ENCODE assay signal across 9 cellular contexts in genomic region chr16:22813946-22814325, GRCh38. TPM values are rescaled to one million over a fixed set of nuclear protein-coding genes. Genes with fewer than 3 reads are reported as not detected.
DNase-seq lines count a peak whose midpoint lies in the region; ATAC-seq, FAIRE-seq and TF ChIP-seq lines count a peak whose summit lies in the region.
"Had no signal": no experiment of that assay in that cellular context is flagged by ENCODE, and none has a peak within 500 bp of the region (broad histone marks: within the 10 kb centered on the region; RNA-seq: fewer than 3 reads in every experiment).

Gene HS3ST2 (plus strand): TSS chr16:22814162. CDS start chr16:22814611, 449 bp downstream.

- no peak for TF ChIP-seq POLR2A in right lobe of liver (IDR thresholded peaks at IDR 0.05)
- TF ChIP-seq POLR2A in HepG2 (IDR thresholded peaks at IDR 0.05; ENCODE audit: insufficient read depth in 1 of 2, low read depth in 2 of 2, low read length in 2 of 2), result no peak

- H2AFZ ChIP-seq in HepG2 (ENCODE audit: low read length), result no peak within 1 kb of the TSS

- H3K9me3 ChIP-seq in right lobe of liver (no peaks in the 10 kb centered on the region), HepG2 (ENCODE audit: low read length) (no peaks in the 10 kb centered on the region), lung (ENCODE audit: control insufficient read depth in 2 of 2, insufficient read depth in 1 of 2, low read length in 1 of 2) (peaks cover 0 to 16% of the 10 kb centered on the region in 2 donors), aorta (ENCODE audit: control insufficient read depth, low read length) (no peaks in the 10 kb centered on the region)

- 0% methylated on average over 1 of the region's 49 CpGs for WGBS in right lobe of liver (ENCODE audit: insufficient coverage, low coverage, low lambda C conversion rate, missing lambda C conversion rate)
- 80% methylated on average over 47 of the region's 49 CpGs for WGBS in HepG2 (ENCODE audit: low lambda C conversion rate)
- WGBS in lung, 2 donors, result 2 to 4% methylated on average over 44 to 49 of the region's 49 CpGs
- 0 to 1% methylated on average over 34 to 49 of the region's 49 CpGs for WGBS in aorta, 2 donors

- FAIRE-seq in HepG2 (lab: Jason Lieb, UNC), result no peak
- FAIRE-seq: G401.6 had no signal

- no peak within 1 kb of the TSS for H3K4me2 ChIP-seq in HepG2 (ENCODE audit: low read depth, low read length)

- CTCF ChIA-PET in HepG2 (lab: Yijun Ruan, JAX; ENCODE audit: low intra/inter-chr PET ratio, low total read pairs), result no interaction called here

- intact Hi-C loops in right lobe of liver (cut with DNase I) (no loop called here), HepG2 (cut with micrococcal nuclease; ENCODE audit: unreplicated experiment) (no loop called here), aorta (cut with DNase I) (no loop called here)
- intact Hi-C loops in dendritic cell treated with granulocyte-macrophage colony-stimulating factor and Interleukin-4, amounts not matched to agents 40 ng/mL and 50 ng/mL, for 4 days (cut with micrococcal nuclease), result no loop called here

- no peak for TF ChIP-seq EP300 in HepG2 (IDR thresholded peaks at IDR 0.05; ENCODE audit: low read depth in 2 of 2, low read length in 2 of 2)
- TF ChIP-seq EP300 in HepG2 (CRISPR knock-in tag; IDR thresholded peaks at IDR 0.05; ENCODE audit: borderline replicate concordance), result no peak

- H3K4me1 ChIP-seq in right lobe of liver, result peaks cover 0 to 14% (median 0%) of the 10 kb centered on the region in 4 donors
- H3K4me1 ChIP-seq in HepG2 (ENCODE audit: insufficient read depth, low read length), result no peaks in the 10 kb centered on the region
- peaks cover 0 to 17% of the 10 kb centered on the region in 2 donors for H3K4me1 ChIP-seq in lung (ENCODE audit: control insufficient read depth in 2 of 2, insufficient read depth in 2 of 2, low read length in 2 of 2)
- H3K4me1 ChIP-seq in aorta (ENCODE audit: control insufficient read depth in 1 of 2, insufficient read depth in 2 of 2, low read length in 2 of 2), result no peaks in the 10 kb centered on the region

- peaks cover 4% of the 10 kb centered on the region for H3K9me3 Mint-ChIP-seq in dendritic cell treated with granulocyte-macrophage colony-stimulating factor and Interleukin-4, amounts not matched to agents 40 ng/mL and 50 ng/mL, for 4 days

- H3K36me3 Mint-ChIP-seq in dendritic cell treated with granulocyte-macrophage colony-stimulating factor and Interleukin-4, amounts not matched to agents 40 ng/mL and 50 ng/mL, for 4 days (ENCODE audit: low read depth), result no peaks in the 10 kb centered on the region

- no peaks in the 10 kb centered on the region for H3K79me2 ChIP-seq in HepG2 (ENCODE audit: insufficient read depth, low read length)

- peaks cover 11% of the 10 kb centered on the region for H3K4me1 Mint-ChIP-seq in dendritic cell treated with granulocyte-macrophage colony-stimulating factor and Interleukin-4, amounts not matched to agents 40 ng/mL and 50 ng/mL, for 4 days (ENCODE audit: low read depth)

- H4K20me1 ChIP-seq in HepG2 (ENCODE audit: insufficient read depth, low read length), result no peaks in the 10 kb centered on the region; the same call in 1 of the 2 replicates

- peak within 1 kb of the TSS; percentile 73 for H3K4me3 Mint-ChIP-seq in dendritic cell treated with granulocyte-macrophage colony-stimulating factor and Interleukin-4, amounts not matched to agents 40 ng/mL and 50 ng/mL, for 4 days

- TF ChIP-seq CTCF in right lobe of liver (IDR thresholded peaks at IDR 0.05), result peak in 2 of 4 donors; percentile 16 to 24
- no peak for TF ChIP-seq CTCF in HepG2 (CRISPR knock-in tag; IDR thresholded peaks at IDR 0.05)
- TF ChIP-seq CTCF in lung (IDR thresholded peaks at IDR 0.05; ENCODE audit: control extremely low read depth, extremely low read depth), result no peak
- TF ChIP-seq CTCF in GM20000 (IDR thresholded peaks at IDR 0.05; ENCODE audit: extremely low read depth, missing control alignments), result no peak

- H3K27ac Mint-ChIP-seq in dendritic cell treated with granulocyte-macrophage colony-stimulating factor and Interleukin-4, amounts not matched to agents 40 ng/mL and 50 ng/mL, for 4 days, result no peak within 1 kb of the TSS

- no TSS peak for BruUV-seq in HepG2 (replicated peaks; lab: Mats Ljungman, UMichigan)

- H3K36me3 ChIP-seq in right lobe of liver (no peaks in the 10 kb centered on the region), HepG2 (replicated peaks in 1 of 2; ENCODE audit: control insufficient read depth in 1 of 2, insufficient read depth in 2 of 2, low read length in 2 of 2) (no peaks in the 10 kb centered on the region), lung (ENCODE audit: control insufficient read depth in 2 of 2, insufficient read depth in 2 of 2, low read length in 2 of 2) (no peaks in the 10 kb centered on the region), aorta (ENCODE audit: control insufficient read depth in 1 of 2, insufficient read depth in 2 of 2, low read length in 1 of 2) (no peaks in the 10 kb centered on the region)

- DNase-seq in right lobe of liver, result peak in 1 of 3 donors; percentile 56
- DNase-seq in HepG2 (ENCODE audit: low spot score), result no peak
- no peak for DNase-seq in lung (ENCODE audit: low spot score)
- peak; percentile 59 to 91 for DNase-seq in aorta
- DNase-seq in SIG-M5 (lab: John Stamatoyannopoulos, UW), result no peak
- DNase-seq in GM20000 (ENCODE audit: low spot score), result no peak
- DNase-seq in dedifferentiated amniotic fluid mesenchymal stem cell (ENCODE audit: extremely low spot score), result no peak

- ATAC-seq in right lobe of liver, result peak in 3 of 4 donors; percentile 57 to 73 (median 65)
- ATAC-seq in HepG2, result no peak; the same call in 2 of the 3 replicates
- ATAC-seq in lung (ENCODE audit: insufficient read depth, low FRiP score), result no peak
- peak; percentile 82 for ATAC-seq in aorta (ENCODE audit: low FRiP score)

- no peak within 1 kb of the TSS for H3K4me3 ChIP-seq in right lobe of liver
- H3K4me3 ChIP-seq in HepG2 (replicated peaks in 1 of 3; ENCODE audit: insufficient read depth in 1 of 3, low read depth in 2 of 3, low read length in 3 of 3), result no peak within 1 kb of the TSS
- H3K4me3 ChIP-seq in lung, result peak within 1 kb of the TSS; percentile 25
- peak within 1 kb of the TSS; percentile 50 to 70 for H3K4me3 ChIP-seq in aorta (ENCODE audit: low read length in 2 of 2)

- H3K27me3 ChIP-seq in right lobe of liver (peaks cover 0 to 9% of the 10 kb centered on the region in 2 donors), HepG2 (ENCODE audit: control insufficient read depth in 1 of 2, insufficient read depth in 2 of 2, low read length in 2 of 2) (no peaks in the 10 kb centered on the region; a peak in 1 of 5 replicates), lung (ENCODE audit: control insufficient read depth, insufficient read depth) (peaks cover 17% of the 10 kb centered on the region), aorta (ENCODE audit: control insufficient read depth in 1 of 2, insufficient read depth in 2 of 2, low read length in 1 of 2) (no peaks in the 10 kb centered on the region)

- no peak within 1 kb of the TSS for H3K27ac ChIP-seq in right lobe of liver
- no peak within 1 kb of the TSS for H3K27ac ChIP-seq in HepG2 (ENCODE audit: extremely low read length, insufficient read depth, low read length)
- no peak within 1 kb of the TSS for H3K27ac ChIP-seq in lung (ENCODE audit: low read depth in 1 of 2, low read length in 1 of 2)
- peak within 1 kb of the TSS in 1 of 2 donors; percentile 8 for H3K27ac ChIP-seq in aorta (ENCODE audit: low read depth in 1 of 2, low read length in 2 of 2)

- peaks cover 64% of the 10 kb centered on the region for H3K27me3 Mint-ChIP-seq in dendritic cell treated with granulocyte-macrophage colony-stimulating factor and Interleukin-4, amounts not matched to agents 40 ng/mL and 50 ng/mL, for 4 days

- TF ChIP-seq RAD21 in HepG2 (CRISPR knock-in tag; IDR thresholded peaks at IDR 0.05), result no peak

- POLR2A ChIA-PET in HepG2 (lab: Yijun Ruan, JAX), result no interaction called here

- in situ Hi-C loops in HepG2 (cut with HindIII; ENCODE audit: extremely low pct_ligation_motif_present, low pct_unique_long_range_greater_than_20kb), result no loop called here

- no peak within 1 kb of the TSS for H3K9ac ChIP-seq in HepG2 (ENCODE audit: insufficient read depth, low read depth, low read length)

RNA-seq across cellular contexts. Expression of gene HS3ST2, which starts in this region (rescaled TPM):
- total RNA-seq in right lobe of liver, result 1 to 10 TPM in 2 of 6 experiments, under 1 TPM in 3, not detected in 1; 0.21 to 3.2 (median 0.93) TPM
- not detected in 2 replicates for total RNA-seq in HepG2 (2016; rRNA removed; fragmentation: Illumina TruSeq; extraction: Trizol)
- not detected in 2 replicates for total RNA-seq in HepG2 (2016; cell fraction: cytosol; rRNA removed; fragmentation: Illumina TruSeq; extraction: Trizol; ENCODE audit: low read depth)
- total RNA-seq in HepG2 (2016; cell fraction: insoluble cytoplasmic fraction; rRNA removed; fragmentation: Illumina TruSeq; extraction: Trizol), result not detected in 2 replicates
- not detected in 2 replicates for total RNA-seq in HepG2 (2016; cell fraction: membrane; rRNA removed; fragmentation: Illumina TruSeq; extraction: Trizol)
- total RNA-seq in HepG2 (2016; cell fraction: nucleus; rRNA removed; fragmentation: Illumina TruSeq; extraction: Trizol), result not detected in 2 replicates
- not detected in 2 replicates for polyA plus RNA-seq in HepG2 (2011; rRNA removed)
- not detected in 2 replicates for polyA plus RNA-seq in HepG2 (2011; cell fraction: cytosol; rRNA removed)
- polyA plus RNA-seq in HepG2 (2011; cell fraction: nucleus; rRNA removed), result not detected in 2 replicates
- not detected in 2 replicates for polyA plus RNA-seq in HepG2 (2012)
- polyA plus RNA-seq in HepG2 (2016; cell fraction: cytosol; fragmentation: Illumina TruSeq; extraction: Trizol; ENCODE audit: low read depth), result not detected in 2 replicates
- polyA plus RNA-seq in HepG2 (2016; cell fraction: insoluble cytoplasmic fraction; fragmentation: Illumina TruSeq; extraction: Trizol; ENCODE audit: low read depth), result not detected in 2 replicates
- not detected in 2 replicates for polyA plus RNA-seq in HepG2 (2016; cell fraction: membrane; fragmentation: Illumina TruSeq; extraction: Trizol; ENCODE audit: low read depth)
- polyA plus RNA-seq in HepG2 (2016; cell fraction: nucleus; fragmentation: Illumina TruSeq; extraction: Trizol; ENCODE audit: insufficient read depth, low read depth), result not detected in 2 replicates
- polyA minus RNA-seq in HepG2 (2011; rRNA and poly(A)+ RNA removed; ENCODE audit: low replicate concordance), result not detected in 2 replicates
- polyA minus RNA-seq in HepG2 (2011; cell fraction: cytosol; rRNA and poly(A)+ RNA removed), result not detected in 2 replicates
- not detected in 2 replicates for polyA minus RNA-seq in HepG2 (2011; cell fraction: nucleus; rRNA and poly(A)+ RNA removed)
- total RNA-seq in lung, result 1 to 10 TPM in 1 of 2 donors, under 1 TPM in 1; 0.31 to 5.6 TPM
- 1 to 10 TPM; 1.2 to 1.3 TPM for polyA plus RNA-seq in lung
- 10 to 100 TPM in 1 of 2 donors, 1 to 10 TPM in 1; 1.9 to 16.3 TPM for total RNA-seq in aorta
- 10 to 100 TPM in 1 of 2 donors, under 1 TPM in 1; 0.54 to 14.7 TPM for polyA plus RNA-seq in aorta

Comparison
In these comparisons a context has a peak if more than half of its experiments do, and no peak if none do; other contexts are left out.
1. ATAC-seq: peak in right lobe of liver (3 of 4) and aorta (single experiment); none in HepG2 (single experiment) and lung (single experiment).
2. DNase-seq: peak in aorta (2 of 2); none in HepG2 (single experiment), lung (single experiment), SIG-M5 (single experiment), GM20000 (single experiment) and dedifferentiated amniotic fluid mesenchymal stem cell (single experiment).
3. H3K4me3 ChIP-seq: peak in lung (single experiment) and aorta (2 of 2); none in right lobe of liver (0 of 3) and HepG2 (0 of 3).